In the genomic region with DNA sequence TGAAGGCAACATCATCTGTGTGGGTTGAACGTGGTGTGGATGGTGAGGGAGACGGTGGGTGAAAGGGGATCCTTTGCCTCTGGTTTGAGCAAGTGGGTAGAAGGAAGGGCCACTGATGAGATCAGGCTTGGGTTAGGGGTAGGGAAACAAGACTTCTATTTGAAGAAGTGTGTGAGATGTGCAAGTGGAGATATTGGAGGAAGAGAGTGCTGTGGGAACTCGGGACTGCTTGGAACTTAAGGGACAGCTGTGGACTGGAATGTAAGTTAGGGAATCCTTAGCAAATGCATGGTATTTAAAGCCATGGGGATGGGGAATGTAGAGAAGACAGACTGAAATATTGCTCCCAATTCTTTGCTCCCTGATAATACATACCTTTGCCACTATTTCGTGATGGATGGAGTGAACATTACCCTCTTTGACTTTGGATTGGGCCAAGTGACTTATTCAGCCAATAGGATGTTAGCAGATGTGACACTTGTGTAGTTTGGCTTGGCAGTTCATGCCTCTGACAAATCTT, we compare ENCODE assay signal across 26 cellular contexts. TPM values are rescaled to one million over a fixed set of nuclear protein-coding genes. Genes with fewer than 3 reads are reported as not detected.
"Had no signal": no experiment of that assay in that cellular context is flagged by ENCODE, and none has a peak within 500 bp of the region (broad histone marks: within the 10 kb centered on the region; RNA-seq: fewer than 3 reads in every experiment).

No MANE protein-coding gene starts in this region.

- H3K9me3 Mint-ChIP-seq: activated naive CD4-positive, alpha-beta T cell treated with anti-CD3 and anti-CD28 coated beads, Interleukin-2, amount 10 ng/mL, durations not matched to agents 7 days and 5 days; activated T-helper 2 cell treated with anti-CD3 and anti-CD28 coated beads, Interferon-gamma antibody, Interleukin-2, Interleukin-4, amounts not matched to agents 10 μg/mL and 5 μg/mL and 100 μg/mL, durations not matched to agents 14 hours and 24 hours and 36 hours had no signal

- H3K4me3 Mint-ChIP-seq: activated B cell treated with CpG ODN at 0.5 μM for 24 hours; activated CD4-positive, alpha-beta memory T cell treated with anti-CD3 and anti-CD28 coated beads for 36 hours; activated CD4-positive, alpha-beta T cell treated with anti-CD3 and anti-CD28 coated beads, Interleukin-2, amount 10 ng/mL, durations not matched to agents 7 days and 5 days; activated naive CD4-positive, alpha-beta T cell treated with anti-CD3 and anti-CD28 coated beads, Interleukin-2, amount 10 ng/mL, durations not matched to agents 7 days and 5 days; activated naive CD8-positive, alpha-beta T cell treated with anti-CD3 and anti-CD28 coated beads for 36 hours; activated T-cell treated with anti-CD3 and anti-CD28 coated beads, Interleukin-2, amount 50 U/mL, for 72 hours; T-helper 1 cell treated with Interleukin-12 subunit alpha and Interleukin-12 subunit beta and Interleukin-4 antibody, amounts not matched to agents 30 μg/mL and 1 μg/mL, for 36 hours had no signal

- H3K36me3 Mint-ChIP-seq: activated CD4-positive, alpha-beta memory T cell treated with anti-CD3 and anti-CD28 coated beads for 36 hours; activated naive CD4-positive, alpha-beta T cell treated with anti-CD3 and anti-CD28 coated beads, Interleukin-2, amount 10 ng/mL, durations not matched to agents 7 days and 5 days; activated naive CD8-positive, alpha-beta T cell treated with anti-CD3 and anti-CD28 coated beads for 36 hours had no signal

- H3K4me1 ChIP-seq: SJSA1 had no signal

- H3K4me1 Mint-ChIP-seq: activated B cell treated with CpG ODN at 0.5 μM for 24 hours; activated CD4-positive, alpha-beta T cell treated with anti-CD3 and anti-CD28 coated beads, Interleukin-2, amount 10 ng/mL, durations not matched to agents 7 days and 5 days; activated naive CD4-positive, alpha-beta T cell treated with anti-CD3 and anti-CD28 coated beads, Interleukin-2, amount 10 ng/mL, durations not matched to agents 7 days and 5 days; activated naive CD8-positive, alpha-beta T cell treated with anti-CD3 and anti-CD28 coated beads for 36 hours had no signal

- H3K27ac ChIP-seq: SJSA1 had no signal

- H3K36me3 ChIP-seq: SJSA1 had no signal

- ATAC-seq: activated T-cell treated with anti-CD3 and anti-CD28 coated beads, Interleukin-2, amount 50 U/mL, for 72 hours; K562; PC-3; SK-N-SH treated with all-trans-retinoic acid at 6 μM for 48 hours had no signal

- H3K27ac Mint-ChIP-seq: activated B cell treated with CpG ODN at 0.5 μM for 24 hours; activated CD4-positive, alpha-beta memory T cell treated with anti-CD3 and anti-CD28 coated beads for 36 hours; activated CD4-positive, alpha-beta T cell treated with anti-CD3 and anti-CD28 coated beads, Interleukin-2, amount 10 ng/mL, durations not matched to agents 7 days and 5 days; activated naive CD4-positive, alpha-beta T cell treated with anti-CD3 and anti-CD28 coated beads, Interleukin-2, amount 10 ng/mL, durations not matched to agents 7 days and 5 days; activated naive CD8-positive, alpha-beta T cell treated with anti-CD3 and anti-CD28 coated beads for 36 hours; activated T-cell treated with anti-CD3 and anti-CD28 coated beads, Interleukin-2, amount 50 U/mL, for 72 hours; activated T-helper 2 cell treated with anti-CD3 and anti-CD28 coated beads, Interferon-gamma antibody, Interleukin-2, Interleukin-4, amounts not matched to agents 10 μg/mL and 5 μg/mL and 100 μg/mL, durations not matched to agents 14 hours and 24 hours and 36 hours; T-helper 1 cell treated with Interleukin-12 subunit alpha and Interleukin-12 subunit beta and Interleukin-4 antibody, amounts not matched to agents 30 μg/mL and 1 μg/mL, for 36 hours had no signal

- DNase-seq: activated B cell treated with CpG ODN at 0.5 μM for 24 hours; activated CD4-positive, alpha-beta memory T cell treated with anti-CD3 and anti-CD28 coated beads for 36 hours; activated CD4-positive, alpha-beta T cell treated with anti-CD3 and anti-CD28 coated beads, Interleukin-2, amount 10 ng/mL, durations not matched to agents 7 days and 5 days; activated CD8-positive, alpha-beta memory T cell treated with anti-CD3 and anti-CD28 coated beads for 24 hours; activated gamma-delta T cell treated with Interleukin-2 at 50 U/mL for 16 hours; activated naive CD4-positive, alpha-beta T cell treated with anti-CD3 and anti-CD28 coated beads, Interleukin-2, amount 10 ng/mL, durations not matched to agents 7 days and 5 days; activated naive CD8-positive, alpha-beta T cell treated with anti-CD3 and anti-CD28 coated beads for 36 hours; activated T-cell treated with anti-CD3 and anti-CD28 coated beads, Interleukin-2, amount 50 U/mL, for 72 hours; anterior cingulate cortex; central memory CD4-positive, alpha-beta T cell; Karpas-422; MM.1S; NCI-H1105; NCI-H1436; NCI-H1694 treated with DMSO at 0.1 percent for 48 hours; NCI-H2029 treated with DMSO at 0.1 percent for 48 hours; NCI-H446; NCI-H524; PC-3; SHP77 had no signal

- FAIRE-seq: K562, RCC 7860 had no signal

- H3K4me3 ChIP-seq: K562, SJSA1 had no signal

- H3K27me3 ChIP-seq: SJSA1 had no signal

RNA-seq across cellular contexts. Expression of a gene that starts 30.2 kb away (rescaled TPM):
- total RNA-seq: activated B cell treated with CpG ODN at 0.5 μM for 24 hours; activated CD4-positive, alpha-beta T cell treated with anti-CD3 and anti-CD28 coated beads, Interleukin-2, amount 10 ng/mL, durations not matched to agents 7 days and 5 days; activated naive CD8-positive, alpha-beta T cell treated with anti-CD3 and anti-CD28 coated beads for 36 hours; activated T-helper 2 cell treated with anti-CD3 and anti-CD28 coated beads, Interferon-gamma antibody, Interleukin-2, Interleukin-4, amounts not matched to agents 10 μg/mL and 5 μg/mL and 100 μg/mL, durations not matched to agents 14 hours and 24 hours and 36 hours had no signal
